Comparison of ENCODE assay signal across 18 cellular contexts in the genomic region with DNA sequence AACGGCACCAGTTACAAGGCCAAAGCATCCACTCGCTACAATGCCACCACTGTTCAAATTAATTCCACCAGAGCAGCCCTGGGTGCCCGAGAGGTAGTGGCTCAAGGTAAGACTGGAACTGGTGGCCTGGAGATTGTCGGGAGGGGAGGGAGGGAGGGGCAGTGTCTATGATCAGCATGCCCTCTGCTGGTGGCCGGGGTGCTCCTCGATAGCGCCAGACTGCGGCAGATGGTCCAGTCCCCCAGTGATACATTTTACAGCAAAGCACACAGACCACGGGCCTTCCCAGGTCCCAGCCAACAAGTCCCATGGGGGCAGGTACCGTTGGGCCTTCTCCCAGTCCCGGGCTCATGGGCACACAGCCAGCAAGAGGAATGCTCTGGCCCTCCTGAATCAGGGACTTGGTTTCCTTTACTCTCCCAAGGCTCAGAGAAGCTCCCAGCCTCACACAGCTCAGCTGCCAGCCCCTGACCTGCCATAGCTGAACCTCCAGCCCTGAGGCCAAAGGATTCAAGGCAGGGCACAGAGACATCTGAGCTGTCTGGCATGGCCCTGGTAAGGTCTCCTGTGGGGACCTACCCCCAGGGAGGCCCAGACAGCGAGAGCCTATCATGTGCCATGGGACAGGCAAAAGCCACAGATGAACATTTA. TPM values are rescaled to one million over a fixed set of nuclear protein-coding genes. Genes with fewer than 3 reads are reported as not detected.
DNase-seq lines count a peak whose midpoint lies in the region; ATAC-seq and TF ChIP-seq lines count a peak whose summit lies in the region.
"Had no signal": no experiment of that assay in that cellular context is flagged by ENCODE, and none has a peak within 500 bp of the region (broad histone marks: within the 10 kb centered on the region; RNA-seq: fewer than 3 reads in every experiment).

No MANE protein-coding gene starts in this region.

- no peaks in the 10 kb centered on the region for H3K27me3 Mint-ChIP-seq in activated CD4-positive, alpha-beta T cell treated with anti-CD3 and anti-CD28 coated beads for 36 hours
- H3K27me3 Mint-ChIP-seq: T-helper 17 cell had no signal

- no peaks in the 10 kb centered on the region for H3K4me1 Mint-ChIP-seq in activated CD4-positive, alpha-beta T cell treated with anti-CD3 and anti-CD28 coated beads for 36 hours
- no peaks in the 10 kb centered on the region for H3K4me1 Mint-ChIP-seq in stimulated activated effector memory CD8-positive, alpha-beta T cell treated with anti-CD3 and anti-CD28 coated beads, Interleukin-12 subunit alpha, Interleukin-12 subunit beta, amount 100 ng/mL, for 72 hours
- H3K4me1 Mint-ChIP-seq: neural crest cell, T-helper 17 cell had no signal

- DNase-seq in activated CD4-positive, alpha-beta T cell treated with anti-CD3 and anti-CD28 coated beads for 36 hours: peak; percentile 26
- DNase-seq in activated CD4-positive, alpha-beta T cell treated with anti-CD3 and anti-CD28 coated beads for 1 hour: no peak
- peak; percentile 72 for DNase-seq in NCI-H524 treated with DMSO at 0.1 percent for 48 hours (lab: John Stamatoyannopoulos, UW)
- DNase-seq in astrocyte of the spinal cord (ENCODE audit: low read depth, low spot score): no peak
- DNase-seq in stimulated activated effector memory CD8-positive, alpha-beta T cell treated with anti-CD3 and anti-CD28 coated beads, Interleukin-12 subunit alpha, Interleukin-12 subunit beta, amount 100 ng/mL, for 72 hours (ENCODE audit: low spot score in 2 of 2): no peak
- DNase-seq in activated T-cell treated with anti-CD3 and anti-CD28 coated beads, Interleukin-2, amount 50 U/mL, for 48 hours: no peak
- no peak for DNase-seq in HuH-7.5 (ENCODE audit: low spot score)
- no peak for DNase-seq in left cardiac atrium
- DNase-seq: activated CD8-positive, alpha-beta memory T cell treated with anti-CD3 and anti-CD28 coated beads for 24 hours; activated naive CD4-positive, alpha-beta T cell treated with Interleukin-2 at 50 U/mL for 16 hours; DMS79 treated with DMSO at 0.1 percent for 48 hours; NCI-H2029; spleen; T-helper 17 cell; tibial artery had no signal

- no peak for ATAC-seq in activated CD4-positive, alpha-beta T cell treated with anti-CD3 and anti-CD28 coated beads for 36 hours
- no peak for ATAC-seq in stimulated activated effector memory CD8-positive, alpha-beta T cell treated with anti-CD3 and anti-CD28 coated beads, Interleukin-12 subunit alpha, Interleukin-12 subunit beta, amount 100 ng/mL, for 72 hours
- ATAC-seq in left cardiac atrium: no peak
- ATAC-seq: T-helper 17 cell had no signal

- no peak overlapping the region for H3K4me3 Mint-ChIP-seq in activated CD4-positive, alpha-beta T cell treated with anti-CD3 and anti-CD28 coated beads for 36 hours
- H3K4me3 Mint-ChIP-seq in stimulated activated effector memory CD8-positive, alpha-beta T cell treated with anti-CD3 and anti-CD28 coated beads, Interleukin-12 subunit alpha, Interleukin-12 subunit beta, amount 100 ng/mL, for 72 hours: no peak overlapping the region
- H3K4me3 Mint-ChIP-seq: neural crest cell, T-helper 17 cell had no signal

- no peaks in the 10 kb centered on the region for H3K36me3 Mint-ChIP-seq in activated CD4-positive, alpha-beta T cell treated with anti-CD3 and anti-CD28 coated beads for 36 hours (ENCODE audit: low read depth)
- no peaks in the 10 kb centered on the region for H3K36me3 Mint-ChIP-seq in stimulated activated effector memory CD8-positive, alpha-beta T cell treated with anti-CD3 and anti-CD28 coated beads, Interleukin-12 subunit alpha, Interleukin-12 subunit beta, amount 100 ng/mL, for 72 hours

- H3K27ac Mint-ChIP-seq in activated CD4-positive, alpha-beta T cell treated with anti-CD3 and anti-CD28 coated beads for 36 hours: no peak overlapping the region
- peak overlapping the region; percentile 32 for H3K27ac Mint-ChIP-seq in stimulated activated effector memory CD8-positive, alpha-beta T cell treated with anti-CD3 and anti-CD28 coated beads, Interleukin-12 subunit alpha, Interleukin-12 subunit beta, amount 100 ng/mL, for 72 hours
- H3K27ac Mint-ChIP-seq: T-helper 17 cell had no signal

- H3K9me3 Mint-ChIP-seq in activated CD4-positive, alpha-beta T cell treated with anti-CD3 and anti-CD28 coated beads for 36 hours (ENCODE audit: low read depth): no peaks in the 10 kb centered on the region
- H3K9me3 Mint-ChIP-seq in stimulated activated effector memory CD8-positive, alpha-beta T cell treated with anti-CD3 and anti-CD28 coated beads, Interleukin-12 subunit alpha, Interleukin-12 subunit beta, amount 100 ng/mL, for 72 hours: no peaks in the 10 kb centered on the region
- H3K9me3 Mint-ChIP-seq: neural crest cell had no signal

- in situ Hi-C loops in astrocyte of the spinal cord (cut with HindIII; ENCODE audit: low sequenced_read_pairs): no loop called here

- peak; percentile 6 for TF ChIP-seq CTCF in astrocyte of the spinal cord (IDR thresholded peaks at IDR 0.05; ENCODE audit: low read depth, low read length)

- CTCF ChIA-PET in activated CD4-positive, alpha-beta T cell treated with anti-CD3 and anti-CD28 coated beads for 36 hours (lab: Charles Lee): interaction anchor here (1.3 to 1.4 kb wide), 2 partner anchors 15 to 20 kb away, joined by 4 read pairs; no protein-coding TSS in a partner anchor

- H3K4me3 ChIP-seq in astrocyte of the spinal cord (ENCODE audit: low read depth, low read length): no peak overlapping the region
- H3K4me3 ChIP-seq: hepatocyte, lung, spleen, tibial artery had no signal

- intact Hi-C loops in activated CD4-positive, alpha-beta T cell treated with anti-CD3 and anti-CD28 coated beads for 36 hours (cut with DNase I, micrococcal nuclease): no loop called here
- intact Hi-C loops in left cardiac atrium (cut with DNase I): no loop called here

- POLR2A ChIA-PET in activated CD4-positive, alpha-beta T cell treated with anti-CD3 and anti-CD28 coated beads for 36 hours (lab: Charles Lee): no interaction called here

RNA-seq across cellular contexts. Expression of gene ACOT7, which starts 15.3 kb away (rescaled TPM):
- total RNA-seq in activated CD4-positive, alpha-beta T cell treated with anti-CD3 and anti-CD28 coated beads for 36 hours: 10 to 100 TPM; 93.8 to 99.2 TPM
- 10 to 100 TPM in 1 of 2 donors, 1 to 10 TPM in 1; 9.9 to 12.9 TPM for total RNA-seq in left cardiac atrium

RNA-seq across cellular contexts. Expression of gene HES2, which starts 41.5 kb away (rescaled TPM):
- total RNA-seq in activated CD4-positive, alpha-beta T cell treated with anti-CD3 and anti-CD28 coated beads for 36 hours: under 1 TPM in 1 of 2 experiments, not detected in 1; 0.05 TPM
- under 1 TPM in 1 of 2 donors, not detected in 1; 0.37 TPM for total RNA-seq in left cardiac atrium
- total RNA-seq: T-helper 17 cell had no signal

RNA-seq across cellular contexts. Expression of gene ESPN, which starts 46.4 kb away (rescaled TPM):
- total RNA-seq in activated CD4-positive, alpha-beta T cell treated with anti-CD3 and anti-CD28 coated beads for 36 hours: under 1 TPM; 0.14 to 0.55 TPM
- total RNA-seq in left cardiac atrium: under 1 TPM; 0.42 to 0.44 TPM

Comparison
In these comparisons a context has a peak if more than half of its experiments do, and no peak if none do; other contexts are left out.
1. DNase-seq: peak in activated CD4-positive, alpha-beta T cell treated with anti-CD3 and anti-CD28 coated beads for 36 hours (single experiment) and NCI-H524 treated with DMSO at 0.1 percent for 48 hours (single experiment); none in activated CD4-positive, alpha-beta T cell treated with anti-CD3 and anti-CD28 coated beads for 1 hour (single experiment), astrocyte of the spinal cord (single experiment), stimulated activated effector memory CD8-positive, alpha-beta T cell treated with anti-CD3 and anti-CD28 coated beads, Interleukin-12 subunit alpha, Interleukin-12 subunit beta, amount 100 ng/mL, for 72 hours (0 of 2), activated T-cell treated with anti-CD3 and anti-CD28 coated beads, Interleukin-2, amount 50 U/mL, for 48 hours (0 of 2), HuH-7.5 (single experiment) and left cardiac atrium (single experiment).
2. RNA of gene ACOT7, which starts 15.3 kb away (total RNA-seq): 93.8 to 99.2 TPM in activated CD4-positive, alpha-beta T cell treated with anti-CD3 and anti-CD28 coated beads for 36 hours; 9.9 to 12.9 TPM in left cardiac atrium; every median in the first group is over 4 times any median in the second.